In the genomic region with DNA sequence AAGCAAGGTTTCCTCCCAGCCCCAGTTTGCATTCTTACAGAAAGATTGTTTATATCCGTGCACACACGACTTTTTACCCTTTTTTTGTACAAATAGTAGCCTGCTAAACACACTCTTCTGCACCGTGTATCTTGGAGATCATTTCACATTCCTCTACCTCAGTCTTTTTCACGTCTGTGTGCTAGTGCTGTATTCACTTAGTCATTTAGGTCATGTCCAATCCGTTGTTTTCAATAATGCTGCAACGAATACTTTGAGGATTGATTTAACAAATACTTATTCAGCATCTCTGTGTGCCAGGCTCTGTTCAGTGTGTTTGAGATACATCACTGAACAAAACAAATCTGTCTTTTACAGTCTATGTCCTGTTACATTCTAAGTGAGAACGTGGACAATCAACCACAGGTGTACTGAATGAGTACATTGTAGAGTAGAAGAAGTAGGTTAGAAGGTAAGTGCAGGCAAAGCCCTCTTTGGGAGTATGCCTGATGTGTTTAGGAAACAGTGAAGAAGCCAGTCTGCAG, we compare ENCODE assay signal across 8 cellular contexts. TPM values are rescaled to one million over a fixed set of nuclear protein-coding genes. Genes with fewer than 3 reads are reported as not detected.
A peak's percentile ranks its signal among the peaks of the same experiment; 100 is the strongest.
DNase-seq lines count a peak whose midpoint lies in the region; ATAC-seq and TF ChIP-seq lines count a peak whose summit lies in the region.

No MANE protein-coding gene starts in this region.

- TF ChIP-seq CTCF in GM12864 (IDR thresholded peaks at IDR 0.05; ENCODE audit: low read depth, low read length, missing control alignments) (no peak), SK-N-SH (IDR thresholded peaks at IDR 0.05) (no peak), fibroblast of lung (conservative IDR thresholded peaks at IDR 0.05 in 1 of 2, IDR thresholded peaks at IDR 0.05 in 1 of 2; ENCODE audit: low read depth in 1 of 2, low read length in 2 of 2) (no peak)

- peak overlapping the region; percentile 95 for H3K4me2 ChIP-seq in SK-N-SH
- H3K4me2 ChIP-seq in fibroblast of lung (ENCODE audit: extremely low read depth, insufficient read depth, low read length), result peak overlapping the region; percentile 88

- 34% methylated on average over 7 of the region's 7 CpGs for WGBS in SK-N-SH (ENCODE audit: low lambda C conversion rate)

- H3K36me3 ChIP-seq in SK-N-SH (replicated peaks in 1 of 2; ENCODE audit: control insufficient read depth in 1 of 2, insufficient read depth in 2 of 2, low read length in 1 of 2) (peaks cover 0 to 19% of the 10 kb centered on the region in 2 experiments), fibroblast of lung (ENCODE audit: control insufficient read depth, insufficient read depth, low read length) (peaks cover 3% of the 10 kb centered on the region)

- H3K27ac ChIP-seq in SK-N-SH (ENCODE audit: low read depth in 2 of 2, low read length in 1 of 2) (no peak overlapping the region), fibroblast of lung (ENCODE audit: insufficient read depth, low read length) (no peak overlapping the region)

- ATAC-seq in GM18907 (IDR thresholded peaks at IDR 0.05; ENCODE audit: unreplicated experiment) (no peak), GM21447 (IDR thresholded peaks at IDR 0.05; ENCODE audit: unreplicated experiment) (no peak)

- POLR2A ChIA-PET in SK-N-SH (lab: Yijun Ruan, JAX), result interaction anchor here (1.6 kb wide), 1 partner anchor 66 kb away, joined by 7 read pairs; no protein-coding TSS in a partner anchor

- TF ChIP-seq RAD21 in SK-N-SH (IDR thresholded peaks at IDR 0.05; ENCODE audit: low read length), result no peak

- H3K27me3 ChIP-seq in SK-N-SH (ENCODE audit: insufficient read depth), result no peaks in the 10 kb centered on the region
- no peaks in the 10 kb centered on the region for H3K27me3 ChIP-seq in fibroblast of lung (ENCODE audit: control insufficient read depth, insufficient read depth, low read length)

- H4K20me1 ChIP-seq in SK-N-SH (ENCODE audit: insufficient read depth), result no peaks in the 10 kb centered on the region
- no peaks in the 10 kb centered on the region for H4K20me1 ChIP-seq in fibroblast of lung (ENCODE audit: control insufficient read depth, extremely low read depth, insufficient read depth, low read length)

- TF ChIP-seq EP300 in SK-N-SH (IDR thresholded peaks at IDR 0.05; ENCODE audit: borderline replicate concordance in 1 of 2, low read depth in 1 of 2, low read length in 1 of 2), result no peak

- H2AFZ ChIP-seq in SK-N-SH (ENCODE audit: low read depth) (peak overlapping the region; percentile 85; the same call in 1 of the 2 replicates), fibroblast of lung (ENCODE audit: low read length) (no peak overlapping the region)

- CTCF ChIA-PET in SK-N-SH (lab: Yijun Ruan, JAX), result interaction anchor here (1.5 to 1.6 kb wide), 2 partner anchors 76 to 363 kb away, joined by 3 to 4 read pairs; no protein-coding TSS in a partner anchor

- DNase-seq in GM12864 (ENCODE audit: low read depth) (no peak), SK-N-SH (no peak), fibroblast of lung (ENCODE audit: low read depth in 2 of 2) (peak in 1 of 2 donors; percentile 27), renal cortical epithelial cell (ENCODE audit: low read depth) (peak; percentile 20), HuH-7.5 (ENCODE audit: low spot score) (no peak), hepatic stellate cell (ENCODE audit: low spot score) (no peak)

- H3K9me3 ChIP-seq in SK-N-SH (no peaks in the 10 kb centered on the region), fibroblast of lung (ENCODE audit: control insufficient read depth, insufficient read depth, low read depth, low read length) (no peaks in the 10 kb centered on the region)

- H3K9ac ChIP-seq in SK-N-SH, result peak overlapping the region; percentile 77
- no peak overlapping the region for H3K9ac ChIP-seq in fibroblast of lung (ENCODE audit: insufficient read depth, low read length)

- H3K4me3 ChIP-seq in GM12864 (ENCODE audit: low read depth, low read length) (peak overlapping the region; percentile 62), SK-N-SH (ENCODE audit: low read depth in 2 of 2, low read length in 1 of 2) (peak overlapping the region; percentile 83 to 91), fibroblast of lung (replicated peaks in 1 of 4; ENCODE audit: control extremely low read depth in 1 of 4, insufficient read depth in 1 of 4, low read depth in 3 of 4, low read length in 4 of 4) (peak overlapping the region; percentile 62 to 84 (median 71))

- no peaks in the 10 kb centered on the region for H3K9me2 ChIP-seq in SK-N-SH

- H3K4me1 ChIP-seq in SK-N-SH (ENCODE audit: control insufficient read depth in 1 of 2, insufficient read depth in 2 of 2, low read depth in 1 of 2, low read length in 1 of 2) (peaks cover 3 to 4% of the 10 kb centered on the region in 2 experiments; a peak in 3 of 4 replicates), fibroblast of lung (ENCODE audit: control insufficient read depth, extremely low read depth, insufficient read depth, low read length) (no peaks in the 10 kb centered on the region)

- H3F3A ChIP-seq in SK-N-SH (replicated peaks; ENCODE audit: insufficient read depth), result no peaks in the 10 kb centered on the region

- H3K79me2 ChIP-seq in SK-N-SH (ENCODE audit: insufficient read depth) (no peaks in the 10 kb centered on the region), fibroblast of lung (ENCODE audit: control insufficient read depth, insufficient read depth, low read length) (no peaks in the 10 kb centered on the region)

TF ChIP-seq in SK-N-SH, 30 proteins besides CTCF, POLR2A, EP300 and RAD21:
- TF ChIP-seq POLR2AphosphoS5 (IDR thresholded peaks at IDR 0.05; ENCODE audit: low read depth, low read length), result no peak
- no peak for TF ChIP-seq MEF2A (IDR thresholded peaks at IDR 0.05; ENCODE audit: borderline replicate concordance, low read depth)
- TF ChIP-seq, protein P1, sequence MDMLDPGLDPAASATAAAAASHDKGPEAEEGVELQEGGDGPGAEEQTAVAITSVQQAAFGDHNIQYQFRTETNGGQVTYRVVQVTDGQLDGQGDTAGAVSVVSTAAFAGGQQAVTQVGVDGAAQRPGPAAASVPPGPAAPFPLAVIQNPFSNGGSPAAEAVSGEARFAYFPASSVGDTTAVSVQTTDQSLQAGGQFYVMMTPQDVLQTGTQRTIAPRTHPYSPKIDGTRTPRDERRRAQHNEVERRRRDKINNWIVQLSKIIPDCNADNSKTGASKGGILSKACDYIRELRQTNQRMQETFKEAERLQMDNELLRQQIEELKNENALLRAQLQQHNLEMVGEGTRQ (IDR thresholded peaks at IDR 0.05; ENCODE audit: borderline replicate concordance, low read depth, low read length), result no peak
- no peak for TF ChIP-seq JUND (IDR thresholded peaks at IDR 0.05)
- no peak for TF ChIP-seq EZH2phosphoT487 (IDR thresholded peaks at IDR 0.05; ENCODE audit: borderline replicate concordance, low read depth)
- TF ChIP-seq ELF1 (IDR thresholded peaks at IDR 0.05), result no peak
- no peak for TF ChIP-seq ZBTB33 (IDR thresholded peaks at IDR 0.05; ENCODE audit: borderline replicate concordance, low read depth)
- TF ChIP-seq SMC3 (IDR thresholded peaks at IDR 0.05; ENCODE audit: low read depth, low read length), result no peak
- TF ChIP-seq, protein P2, sequence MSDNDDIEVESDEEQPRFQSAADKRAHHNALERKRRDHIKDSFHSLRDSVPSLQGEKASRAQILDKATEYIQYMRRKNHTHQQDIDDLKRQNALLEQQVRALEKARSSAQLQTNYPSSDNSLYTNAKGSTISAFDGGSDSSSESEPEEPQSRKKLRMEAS (IDR thresholded peaks at IDR 0.05; ENCODE audit: low read depth), result no peak
- no peak for TF ChIP-seq TAF1 (IDR thresholded peaks at IDR 0.05; ENCODE audit: borderline replicate concordance, low read depth, low read length)

RNA-seq across cellular contexts. Expression of gene JMJD7, which starts 0.9 kb away (rescaled TPM):
- polyA plus RNA-seq in SK-N-SH (2012; rRNA removed) (6.5 and 6.8 TPM in 2 replicates), fibroblast of lung (2.2 and 4.8 TPM in 2 replicates)
- polyA plus RNA-seq in SK-N-SH (2012; cell fraction: cytosol; rRNA removed), result 3.5 and 4.6 TPM in 2 replicates
- 12.7 and 12.9 TPM in 2 replicates for polyA plus RNA-seq in SK-N-SH (2012; cell fraction: nucleus; rRNA removed)
- total RNA-seq in fibroblast of lung (3.6 and 4.0 TPM in 2 replicates), renal cortical epithelial cell (4.4 and 6.6 TPM in 2 replicates)
- 3.7 and 7.7 TPM in 2 replicates for polyA plus RNA-seq in fibroblast of lung (2012)
- polyA minus RNA-seq in fibroblast of lung (ENCODE audit: low replicate concordance), result 4.8 and 5.4 TPM in 2 replicates

RNA-seq across cellular contexts. Expression of gene PLA2G4B, which starts 9.8 kb away (rescaled TPM):
- polyA plus RNA-seq in SK-N-SH (2012; rRNA removed) (5.3 and 6.1 TPM in 2 replicates), fibroblast of lung (1.2 TPM in 2 replicates)
- polyA plus RNA-seq in SK-N-SH (2012; cell fraction: cytosol; rRNA removed), result 1.1 and 1.2 TPM in 2 replicates
- polyA plus RNA-seq in SK-N-SH (2012; cell fraction: nucleus; rRNA removed), result 38.2 and 48.8 TPM in 2 replicates
- total RNA-seq in fibroblast of lung (0.99 and 1.3 TPM in 2 replicates), renal cortical epithelial cell (0.52 and 0.80 TPM in 2 replicates)
- polyA plus RNA-seq in fibroblast of lung (2012), result 0.77 and 1.2 TPM in 2 replicates
- not detected in 2 replicates for polyA minus RNA-seq in fibroblast of lung (ENCODE audit: low replicate concordance)

RNA-seq across cellular contexts. Expression of gene MAPKBP1, which starts 54.5 kb away (rescaled TPM):
- polyA plus RNA-seq in SK-N-SH (2012; rRNA removed), result 5.2 and 6.7 TPM in 2 replicates
- 2.0 and 3.1 TPM in 2 replicates for polyA plus RNA-seq in SK-N-SH (2012; cell fraction: cytosol; rRNA removed)
- polyA plus RNA-seq in SK-N-SH (2012; cell fraction: nucleus; rRNA removed), result 28.0 and 28.2 TPM in 2 replicates
- total RNA-seq in fibroblast of lung, result 12.6 and 20.8 TPM in 2 replicates
- 2.8 and 3.8 TPM in 2 replicates for polyA plus RNA-seq in fibroblast of lung
- polyA plus RNA-seq in fibroblast of lung (2012), result 7.5 TPM in 2 replicates
- polyA minus RNA-seq in fibroblast of lung (ENCODE audit: low replicate concordance), result 79.2 and 109 TPM in 2 replicates
- total RNA-seq in renal cortical epithelial cell, result 8.9 and 18.9 TPM in 2 replicates
